ENCODE assay signal across 11 cellular contexts in genomic region chr3:159860727-159861126, GRCh38. TPM values are rescaled to one million over a fixed set of nuclear protein-coding genes. Genes with fewer than 3 reads are reported as not detected.
DNase-seq lines count a peak whose midpoint lies in the region; ATAC-seq and TF ChIP-seq lines count a peak whose summit lies in the region.
"Had no signal": no experiment of that assay in that cellular context is flagged by ENCODE, and none has a peak within 500 bp of the region (broad histone marks: within the 10 kb centered on the region; RNA-seq: fewer than 3 reads in every experiment).

No MANE protein-coding gene starts in this region.

- peaks cover 2% of the 10 kb centered on the region for H3K27me3 Mint-ChIP-seq in GM23338 (ENCODE audit: insufficient read depth, low read depth, poor library complexity)
- H3K27me3 Mint-ChIP-seq in stimulated activated naive CD8-positive, alpha-beta T cell treated with anti-CD3 and anti-CD28 coated beads, Interleukin-15, amount 100 ng/mL, for 72 hours, result peaks cover 30% of the 10 kb centered on the region

- no peaks in the 10 kb centered on the region for H4K20me1 ChIP-seq in GM23338 (replicated peaks; ENCODE audit: insufficient read depth)

- no peaks in the 10 kb centered on the region for H3K36me3 Mint-ChIP-seq in GM23338 (ENCODE audit: low read depth)

- peak; percentile 24; the same call in 1 of the 3 replicates for ATAC-seq in GM23338
- no peak for ATAC-seq in stimulated activated naive CD8-positive, alpha-beta T cell treated with anti-CD3 and anti-CD28 coated beads, Interleukin-15, amount 100 ng/mL, for 72 hours
- ATAC-seq: esophagus mucosa, upper lobe of right lung had no signal

- H3K79me2 ChIP-seq in GM23338 (replicated peaks; ENCODE audit: insufficient read depth), result peaks cover 46% of the 10 kb centered on the region

- no peaks in the 10 kb centered on the region for H3K27me3 ChIP-seq in GM23338 (ENCODE audit: insufficient read depth)
- H3K27me3 ChIP-seq: upper lobe of right lung had no signal

- H3K9me2 ChIP-seq in GM23338 (ENCODE audit: insufficient read depth), result no peaks in the 10 kb centered on the region

- H3K27ac ChIP-seq in GM23338 (ENCODE audit: low read depth), result no peak overlapping the region
- H3K27ac ChIP-seq: upper lobe of right lung had no signal

- no peaks in the 10 kb centered on the region for H3K36me3 ChIP-seq in GM23338 (ENCODE audit: insufficient read depth)
- H3K36me3 ChIP-seq: upper lobe of right lung had no signal

- H3K4me3 ChIP-seq in GM23338, result no peak overlapping the region
- H3K4me3 ChIP-seq: upper lobe of right lung had no signal

- no peaks in the 10 kb centered on the region for H3F3A ChIP-seq in GM23338 (replicated peaks; ENCODE audit: low read depth)

- no peaks in the 10 kb centered on the region for H3K9me3 Mint-ChIP-seq in GM23338
- H3K9me3 Mint-ChIP-seq in stimulated activated naive CD8-positive, alpha-beta T cell treated with anti-CD3 and anti-CD28 coated beads, Interleukin-15, amount 100 ng/mL, for 72 hours, result no peaks in the 10 kb centered on the region

- H3K4me1 Mint-ChIP-seq in GM23338, result peaks cover 32% of the 10 kb centered on the region
- peaks cover 8% of the 10 kb centered on the region for H3K4me1 Mint-ChIP-seq in stimulated activated naive CD8-positive, alpha-beta T cell treated with anti-CD3 and anti-CD28 coated beads, Interleukin-15, amount 100 ng/mL, for 72 hours

- H2AFZ ChIP-seq in GM23338, result no peak overlapping the region

- peak overlapping the region; percentile 85 for H3K27ac Mint-ChIP-seq in GM23338
- H3K27ac Mint-ChIP-seq in stimulated activated naive CD8-positive, alpha-beta T cell treated with anti-CD3 and anti-CD28 coated beads, Interleukin-15, amount 100 ng/mL, for 72 hours, result no peak overlapping the region

- DNase-seq in GM23338 (ENCODE audit: low spot score), result no peak
- peak; percentile 71 for DNase-seq in NCI-H2171 treated with DMSO at 0.1 percent for 48 hours (lab: John Stamatoyannopoulos, UW)
- peak; percentile 30 to 94 for DNase-seq in dermis microvascular lymphatic vessel endothelial cell (ENCODE audit: low read depth in 2 of 2)
- DNase-seq in pulmonary artery endothelial cell (ENCODE audit: low read depth, low spot score), result peak; percentile 64
- DNase-seq in midbrain (lab: John Stamatoyannopoulos, UW), result no peak
- no peak for DNase-seq in iPS-NIHi7 (ENCODE audit: extremely low spot score)
- DNase-seq in activated CD4-positive, alpha-beta T cell treated with anti-CD3 and anti-CD28 coated beads, Interleukin-2, amount 50 U/mL, for 4 hours, result no peak
- DNase-seq in stimulated activated naive CD8-positive, alpha-beta T cell treated with anti-CD3 and anti-CD28 coated beads, Interleukin-15, amount 100 ng/mL, for 72 hours, result no peak
- DNase-seq: NCI-H1092 treated with DMSO at 0.1 percent for 48 hours, upper lobe of right lung had no signal

- peak overlapping the region; percentile 44; the same call in 1 of the 2 replicates for H3K4me2 ChIP-seq in GM23338

- H3K4me1 ChIP-seq in GM23338 (ENCODE audit: insufficient read depth), result peaks cover 23% of the 10 kb centered on the region

- TF ChIP-seq CTCF in GM23338 (conservative IDR thresholded peaks at IDR 0.05; ENCODE audit: low read depth in 2 of 2), result no peak

- no peak overlapping the region for H3K4me3 Mint-ChIP-seq in GM23338
- no peak overlapping the region for H3K4me3 Mint-ChIP-seq in stimulated activated naive CD8-positive, alpha-beta T cell treated with anti-CD3 and anti-CD28 coated beads, Interleukin-15, amount 100 ng/mL, for 72 hours

TF ChIP-seq in GM23338, 12 proteins besides CTCF, POLR2A, EP300 and RAD21 (continues in another document):
- no peak for TF ChIP-seq REST (IDR thresholded peaks at IDR 0.05; ENCODE audit: unreplicated experiment)
- no peak for TF ChIP-seq JUNB (IDR thresholded peaks at IDR 0.05; ENCODE audit: unreplicated experiment)
- TF ChIP-seq, protein P1, sequence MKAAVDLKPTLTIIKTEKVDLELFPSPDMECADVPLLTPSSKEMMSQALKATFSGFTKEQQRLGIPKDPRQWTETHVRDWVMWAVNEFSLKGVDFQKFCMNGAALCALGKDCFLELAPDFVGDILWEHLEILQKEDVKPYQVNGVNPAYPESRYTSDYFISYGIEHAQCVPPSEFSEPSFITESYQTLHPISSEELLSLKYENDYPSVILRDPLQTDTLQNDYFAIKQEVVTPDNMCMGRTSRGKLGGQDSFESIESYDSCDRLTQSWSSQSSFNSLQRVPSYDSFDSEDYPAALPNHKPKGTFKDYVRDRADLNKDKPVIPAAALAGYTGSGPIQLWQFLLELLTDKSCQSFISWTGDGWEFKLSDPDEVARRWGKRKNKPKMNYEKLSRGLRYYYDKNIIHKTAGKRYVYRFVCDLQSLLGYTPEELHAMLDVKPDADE (IDR thresholded peaks at IDR 0.05), result no peak
- no peak for TF ChIP-seq EZH2 (IDR thresholded peaks at IDR 0.05; ENCODE audit: low read depth, unreplicated experiment)
- TF ChIP-seq POLR2AphosphoS5 (IDR thresholded peaks at IDR 0.05; ENCODE audit: low read depth), result no peak
- TF ChIP-seq NANOG (IDR thresholded peaks at IDR 0.05; ENCODE audit: borderline replicate concordance), result no peak

RNA-seq across cellular contexts. Expression of gene SCHIP1, which starts 21.1 kb away (rescaled TPM):
- total RNA-seq in GM23338 (2014; rRNA removed; shearing (Covaris generic)), result 12.2 and 17.3 TPM in 2 replicates
- 9.5 and 17.1 TPM in 2 replicates for polyA plus RNA-seq in GM23338 (2016; fragmentation: Nextera tagmentation; extraction: Ambion mirVana)
- total RNA-seq in dermis microvascular lymphatic vessel endothelial cell, result 2.7 TPM in 2 replicates
- total RNA-seq in pulmonary artery endothelial cell, result 18.1 and 56.0 TPM in 2 replicates

Comparison
In these comparisons a context has a peak if more than half of its experiments do, and no peak if none do; other contexts are left out.
1. DNase-seq: peak in NCI-H2171 treated with DMSO at 0.1 percent for 48 hours (single experiment), dermis microvascular lymphatic vessel endothelial cell (2 of 2) and pulmonary artery endothelial cell (single experiment); none in GM23338 (single experiment), midbrain (single experiment), iPS-NIHi7 (single experiment), activated CD4-positive, alpha-beta T cell treated with anti-CD3 and anti-CD28 coated beads, Interleukin-2, amount 50 U/mL, for 4 hours (0 of 2) and stimulated activated naive CD8-positive, alpha-beta T cell treated with anti-CD3 and anti-CD28 coated beads, Interleukin-15, amount 100 ng/mL, for 72 hours (0 of 2).